ENCODE assay signal across 1 cellular context in the genomic region with DNA sequence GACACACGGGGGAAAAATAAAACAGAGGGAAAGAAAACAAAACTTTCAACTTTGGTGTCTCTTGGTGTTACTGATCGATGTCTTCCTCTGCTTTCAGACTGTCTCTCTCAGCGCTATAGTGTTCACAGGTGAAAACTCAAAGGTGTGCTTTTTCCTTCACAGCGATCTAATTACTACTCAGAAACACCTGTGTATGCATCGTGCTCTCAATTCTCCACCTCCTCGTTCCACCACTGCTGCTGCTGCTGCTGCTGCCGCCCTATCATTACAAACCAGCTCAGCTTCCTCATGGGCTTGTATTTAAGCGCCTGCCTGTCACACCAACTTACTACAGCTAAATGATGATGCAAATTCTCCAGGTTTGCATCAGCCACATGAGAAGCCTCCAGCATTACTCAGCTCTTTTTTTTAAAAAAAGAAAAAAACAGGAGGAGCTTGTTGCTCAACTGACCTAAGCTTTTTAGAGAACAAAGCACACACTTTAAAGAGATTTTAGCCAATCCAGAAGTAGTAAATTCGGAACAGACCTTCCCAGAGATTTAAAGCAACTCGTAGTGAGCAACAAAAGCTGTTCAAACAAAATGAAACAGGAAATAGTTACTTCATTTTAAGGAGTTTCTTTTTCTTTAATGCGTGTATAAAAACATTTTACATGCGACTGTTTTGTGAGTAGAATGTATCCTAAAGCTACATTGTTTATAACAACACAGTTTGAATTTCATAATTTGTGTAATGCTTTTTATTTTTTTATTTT.
TF ChIP-seq lines count a peak whose summit lies in the region.

A gene (minus strand): TSS at position 274 of the 754 bp plus-strand sequence. CDS start 280 bp downstream, outside the sequence.

TF ChIP-seq in K562, 482 proteins besides CTCF, POLR2A, EP300 and RAD21 (continued from another document and continues in another):
- TF ChIP-seq, protein P1, sequence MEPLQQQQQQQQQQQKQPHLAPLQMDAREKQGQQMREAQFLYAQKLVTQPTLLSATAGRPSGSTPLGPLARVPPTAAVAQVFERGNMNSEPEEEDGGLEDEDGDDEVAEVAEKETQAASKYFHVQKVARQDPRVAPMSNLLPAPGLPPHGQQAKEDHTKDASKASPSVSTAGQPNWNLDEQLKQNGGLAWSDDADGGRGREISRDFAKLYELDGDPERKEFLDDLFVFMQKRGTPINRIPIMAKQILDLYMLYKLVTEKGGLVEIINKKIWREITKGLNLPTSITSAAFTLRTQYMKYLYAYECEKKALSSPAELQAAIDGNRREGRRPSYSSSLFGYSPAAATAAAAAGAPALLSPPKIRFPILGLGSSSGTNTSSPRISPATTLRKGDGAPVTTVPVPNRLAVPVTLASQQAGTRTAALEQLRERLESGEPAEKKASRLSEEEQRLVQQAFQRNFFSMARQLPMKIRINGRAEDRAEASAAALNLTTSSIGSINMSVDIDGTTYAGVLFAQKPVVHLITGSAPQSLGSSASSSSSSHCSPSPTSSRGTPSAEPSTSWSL (CRISPR knock-in tag; IDR thresholded peaks at IDR 0.05; ENCODE audit: borderline replicate concordance) = no peak
- TF ChIP-seq, protein P2, sequence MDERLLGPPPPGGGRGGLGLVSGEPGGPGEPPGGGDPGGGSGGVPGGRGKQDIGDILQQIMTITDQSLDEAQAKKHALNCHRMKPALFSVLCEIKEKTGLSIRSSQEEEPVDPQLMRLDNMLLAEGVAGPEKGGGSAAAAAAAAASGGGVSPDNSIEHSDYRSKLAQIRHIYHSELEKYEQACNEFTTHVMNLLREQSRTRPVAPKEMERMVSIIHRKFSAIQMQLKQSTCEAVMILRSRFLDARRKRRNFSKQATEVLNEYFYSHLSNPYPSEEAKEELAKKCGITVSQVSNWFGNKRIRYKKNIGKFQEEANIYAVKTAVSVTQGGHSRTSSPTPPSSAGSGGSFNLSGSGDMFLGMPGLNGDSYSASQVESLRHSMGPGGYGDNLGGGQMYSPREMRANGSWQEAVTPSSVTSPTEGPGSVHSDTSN (CRISPR knock-in tag; IDR thresholded peaks at IDR 0.05; ENCODE audit: low read depth) = no peak
- TF ChIP-seq, protein P2 (tag; conservative IDR thresholded peaks at IDR 0.05; ENCODE audit: low read depth) = peak; percentile 84
- TF ChIP-seq ZNF57 (CRISPR knock-in tag; IDR thresholded peaks at IDR 0.05) = no peak
- TF ChIP-seq ZNF124 (CRISPR knock-in tag; IDR thresholded peaks at IDR 0.05) = no peak
- TF ChIP-seq HDAC1 (IDR thresholded peaks at IDR 0.05) = no peak; a peak in 1 of 4 replicates
- TF ChIP-seq CEBPG (CRISPR knock-in tag; IDR thresholded peaks at IDR 0.05) = peak; percentile 99
- TF ChIP-seq CEBPG (tag; conservative IDR thresholded peaks at IDR 0.05 in 1 of 2, IDR thresholded peaks at IDR 0.05 in 1 of 2) = peak; percentile 99
- 0 out of 2 replicates have a peak, but pooled peaks have one; percentile 9 for TF ChIP-seq ZNF134 (CRISPR knock-in tag; conservative IDR thresholded peaks at IDR 0.05)
- TF ChIP-seq, protein P3, sequence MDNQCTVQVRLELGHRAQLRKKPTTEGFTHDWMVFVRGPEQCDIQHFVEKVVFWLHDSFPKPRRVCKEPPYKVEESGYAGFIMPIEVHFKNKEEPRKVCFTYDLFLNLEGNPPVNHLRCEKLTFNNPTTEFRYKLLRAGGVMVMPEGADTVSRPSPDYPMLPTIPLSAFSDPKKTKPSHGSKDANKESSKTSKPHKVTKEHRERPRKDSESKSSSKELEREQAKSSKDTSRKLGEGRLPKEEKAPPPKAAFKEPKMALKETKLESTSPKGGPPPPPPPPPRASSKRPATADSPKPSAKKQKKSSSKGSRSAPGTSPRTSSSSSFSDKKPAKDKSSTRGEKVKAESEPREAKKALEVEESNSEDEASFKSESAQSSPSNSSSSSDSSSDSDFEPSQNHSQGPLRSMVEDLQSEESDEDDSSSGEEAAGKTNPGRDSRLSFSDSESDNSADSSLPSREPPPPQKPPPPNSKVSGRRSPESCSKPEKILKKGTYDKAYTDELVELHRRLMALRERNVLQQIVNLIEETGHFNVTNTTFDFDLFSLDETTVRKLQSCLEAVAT (IDR thresholded peaks at IDR 0.05) = peak; percentile 98
- TF ChIP-seq, protein P4, sequence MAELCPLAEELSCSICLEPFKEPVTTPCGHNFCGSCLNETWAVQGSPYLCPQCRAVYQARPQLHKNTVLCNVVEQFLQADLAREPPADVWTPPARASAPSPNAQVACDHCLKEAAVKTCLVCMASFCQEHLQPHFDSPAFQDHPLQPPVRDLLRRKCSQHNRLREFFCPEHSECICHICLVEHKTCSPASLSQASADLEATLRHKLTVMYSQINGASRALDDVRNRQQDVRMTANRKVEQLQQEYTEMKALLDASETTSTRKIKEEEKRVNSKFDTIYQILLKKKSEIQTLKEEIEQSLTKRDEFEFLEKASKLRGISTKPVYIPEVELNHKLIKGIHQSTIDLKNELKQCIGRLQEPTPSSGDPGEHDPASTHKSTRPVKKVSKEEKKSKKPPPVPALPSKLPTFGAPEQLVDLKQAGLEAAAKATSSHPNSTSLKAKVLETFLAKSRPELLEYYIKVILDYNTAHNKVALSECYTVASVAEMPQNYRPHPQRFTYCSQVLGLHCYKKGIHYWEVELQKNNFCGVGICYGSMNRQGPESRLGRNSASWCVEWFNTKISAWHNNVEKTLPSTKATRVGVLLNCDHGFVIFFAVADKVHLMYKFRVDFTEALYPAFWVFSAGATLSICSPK (IDR thresholded peaks at IDR 0.05; ENCODE audit: borderline replicate concordance) = 0 out of 2 replicates have a peak, but pooled peaks have one; percentile 53
- peak; percentile 58 for TF ChIP-seq BHLHE40 (IDR thresholded peaks at IDR 0.05; ENCODE audit: low read length)
- TF ChIP-seq TEAD4 (IDR thresholded peaks at IDR 0.05; ENCODE audit: low read length) = peak; percentile 68
- no peak for TF ChIP-seq TEAD4 (CRISPR knock-in tag; IDR thresholded peaks at IDR 0.05; ENCODE audit: borderline replicate concordance)
- TF ChIP-seq, protein P5, sequence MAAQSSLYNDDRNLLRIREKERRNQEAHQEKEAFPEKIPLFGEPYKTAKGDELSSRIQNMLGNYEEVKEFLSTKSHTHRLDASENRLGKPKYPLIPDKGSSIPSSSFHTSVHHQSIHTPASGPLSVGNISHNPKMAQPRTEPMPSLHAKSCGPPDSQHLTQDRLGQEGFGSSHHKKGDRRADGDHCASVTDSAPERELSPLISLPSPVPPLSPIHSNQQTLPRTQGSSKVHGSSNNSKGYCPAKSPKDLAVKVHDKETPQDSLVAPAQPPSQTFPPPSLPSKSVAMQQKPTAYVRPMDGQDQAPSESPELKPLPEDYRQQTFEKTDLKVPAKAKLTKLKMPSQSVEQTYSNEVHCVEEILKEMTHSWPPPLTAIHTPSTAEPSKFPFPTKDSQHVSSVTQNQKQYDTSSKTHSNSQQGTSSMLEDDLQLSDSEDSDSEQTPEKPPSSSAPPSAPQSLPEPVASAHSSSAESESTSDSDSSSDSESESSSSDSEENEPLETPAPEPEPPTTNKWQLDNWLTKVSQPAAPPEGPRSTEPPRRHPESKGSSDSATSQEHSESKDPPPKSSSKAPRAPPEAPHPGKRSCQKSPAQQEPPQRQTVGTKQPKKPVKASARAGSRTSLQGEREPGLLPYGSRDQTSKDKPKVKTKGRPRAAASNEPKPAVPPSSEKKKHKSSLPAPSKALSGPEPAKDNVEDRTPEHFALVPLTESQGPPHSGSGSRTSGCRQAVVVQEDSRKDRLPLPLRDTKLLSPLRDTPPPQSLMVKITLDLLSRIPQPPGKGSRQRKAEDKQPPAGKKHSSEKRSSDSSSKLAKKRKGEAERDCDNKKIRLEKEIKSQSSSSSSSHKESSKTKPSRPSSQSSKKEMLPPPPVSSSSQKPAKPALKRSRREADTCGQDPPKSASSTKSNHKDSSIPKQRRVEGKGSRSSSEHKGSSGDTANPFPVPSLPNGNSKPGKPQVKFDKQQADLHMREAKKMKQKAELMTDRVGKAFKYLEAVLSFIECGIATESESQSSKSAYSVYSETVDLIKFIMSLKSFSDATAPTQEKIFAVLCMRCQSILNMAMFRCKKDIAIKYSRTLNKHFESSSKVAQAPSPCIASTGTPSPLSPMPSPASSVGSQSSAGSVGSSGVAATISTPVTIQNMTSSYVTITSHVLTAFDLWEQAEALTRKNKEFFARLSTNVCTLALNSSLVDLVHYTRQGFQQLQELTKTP (IDR thresholded peaks at IDR 0.05; ENCODE audit: low read depth in 1 of 2, partially characterized antibody in 2 of 2) = peak; percentile 88 to 92
- no peak for TF ChIP-seq MBD2 (IDR thresholded peaks at IDR 0.05; ENCODE audit: borderline replicate concordance, low read depth)
- TF ChIP-seq ZNF583 (CRISPR knock-in tag; IDR thresholded peaks at IDR 0.05) = no peak
- peak in 1 of 2 experiments; percentile 15; a peak in 2 of 4 replicates for TF ChIP-seq RCOR1 (IDR thresholded peaks at IDR 0.05; ENCODE audit: borderline replicate concordance in 1 of 2, low read depth in 2 of 2, low read length in 2 of 2)
- peak; percentile 44 for TF ChIP-seq NFIC (IDR thresholded peaks at IDR 0.05)
- TF ChIP-seq, protein P6, sequence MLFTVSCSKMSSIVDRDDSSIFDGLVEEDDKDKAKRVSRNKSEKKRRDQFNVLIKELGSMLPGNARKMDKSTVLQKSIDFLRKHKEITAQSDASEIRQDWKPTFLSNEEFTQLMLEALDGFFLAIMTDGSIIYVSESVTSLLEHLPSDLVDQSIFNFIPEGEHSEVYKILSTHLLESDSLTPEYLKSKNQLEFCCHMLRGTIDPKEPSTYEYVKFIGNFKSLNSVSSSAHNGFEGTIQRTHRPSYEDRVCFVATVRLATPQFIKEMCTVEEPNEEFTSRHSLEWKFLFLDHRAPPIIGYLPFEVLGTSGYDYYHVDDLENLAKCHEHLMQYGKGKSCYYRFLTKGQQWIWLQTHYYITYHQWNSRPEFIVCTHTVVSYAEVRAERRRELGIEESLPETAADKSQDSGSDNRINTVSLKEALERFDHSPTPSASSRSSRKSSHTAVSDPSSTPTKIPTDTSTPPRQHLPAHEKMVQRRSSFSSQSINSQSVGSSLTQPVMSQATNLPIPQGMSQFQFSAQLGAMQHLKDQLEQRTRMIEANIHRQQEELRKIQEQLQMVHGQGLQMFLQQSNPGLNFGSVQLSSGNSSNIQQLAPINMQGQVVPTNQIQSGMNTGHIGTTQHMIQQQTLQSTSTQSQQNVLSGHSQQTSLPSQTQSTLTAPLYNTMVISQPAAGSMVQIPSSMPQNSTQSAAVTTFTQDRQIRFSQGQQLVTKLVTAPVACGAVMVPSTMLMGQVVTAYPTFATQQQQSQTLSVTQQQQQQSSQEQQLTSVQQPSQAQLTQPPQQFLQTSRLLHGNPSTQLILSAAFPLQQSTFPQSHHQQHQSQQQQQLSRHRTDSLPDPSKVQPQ (CRISPR knock-in tag; IDR thresholded peaks at IDR 0.05; ENCODE audit: borderline replicate concordance) = no peak
- TF ChIP-seq ZNF766 (CRISPR knock-in tag; conservative IDR thresholded peaks at IDR 0.05) = peak; percentile 85
- TF ChIP-seq STAG1 (CRISPR knock-in tag; IDR thresholded peaks at IDR 0.05; ENCODE audit: borderline replicate concordance) = no peak
- TF ChIP-seq PTRF (tag; IDR thresholded peaks at IDR 0.05) = no peak
- TF ChIP-seq SIN3A (IDR thresholded peaks at IDR 0.05; ENCODE audit: borderline replicate concordance in 2 of 2, control insufficient read depth in 1 of 2, low read depth in 2 of 2, low read length in 2 of 2) = 0 out of 4 replicates have a peak, but pooled peaks of 1 of the 2 experiments have one; percentile 6
- TF ChIP-seq CBX3 (IDR thresholded peaks at IDR 0.05; ENCODE audit: borderline replicate concordance in 1 of 2, low read length in 2 of 2) = 0 out of 3 replicates have a peak, but pooled peaks of 1 of the 2 experiments have one; percentile 60
- no peak for TF ChIP-seq NFYB (IDR thresholded peaks at IDR 0.05; ENCODE audit: extremely low read depth, insufficient read length)
- TF ChIP-seq ZNF695 (CRISPR knock-in tag; IDR thresholded peaks at IDR 0.05) = no peak
- TF ChIP-seq NFXL1 (CRISPR knock-in tag; IDR thresholded peaks at IDR 0.05) = 0 out of 2 replicates have a peak, but pooled peaks have one; percentile 17
- peak; percentile 95 for TF ChIP-seq MAFF (IDR thresholded peaks at IDR 0.05; ENCODE audit: low read length)
- TF ChIP-seq FUS (optimal IDR thresholded peaks at IDR 0.05; ENCODE audit: low read depth, low read length) = no peak
- TF ChIP-seq, protein P7, sequence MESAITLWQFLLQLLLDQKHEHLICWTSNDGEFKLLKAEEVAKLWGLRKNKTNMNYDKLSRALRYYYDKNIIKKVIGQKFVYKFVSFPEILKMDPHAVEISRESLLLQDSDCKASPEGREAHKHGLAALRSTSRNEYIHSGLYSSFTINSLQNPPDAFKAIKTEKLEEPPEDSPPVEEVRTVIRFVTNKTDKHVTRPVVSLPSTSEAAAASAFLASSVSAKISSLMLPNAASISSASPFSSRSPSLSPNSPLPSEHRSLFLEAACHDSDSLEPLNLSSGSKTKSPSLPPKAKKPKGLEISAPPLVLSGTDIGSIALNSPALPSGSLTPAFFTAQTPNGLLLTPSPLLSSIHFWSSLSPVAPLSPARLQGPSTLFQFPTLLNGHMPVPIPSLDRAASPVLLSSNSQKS (CRISPR knock-in tag; IDR thresholded peaks at IDR 0.05) = no peak
- TF ChIP-seq ASH1L (IDR thresholded peaks at IDR 0.05; ENCODE audit: borderline replicate concordance, low read depth, partially characterized antibody) = peak; percentile 54
